8 cellular contexts compared by ENCODE assay signal in genomic region chr19:1074512-1075283, GRCh38. TPM values are rescaled to one million over a fixed set of nuclear protein-coding genes. Genes with fewer than 3 reads are reported as not detected.
A peak's percentile ranks its signal among the peaks of the same experiment; 100 is the strongest.
DNase-seq lines count a peak whose midpoint lies in the region; ATAC-seq, FAIRE-seq and TF ChIP-seq lines count a peak whose summit lies in the region.

No MANE protein-coding gene starts in this region.

- H3K9me3 ChIP-seq in parathyroid adenoma (ENCODE audit: control insufficient read depth, low read length) (no peaks in the 10 kb centered on the region), upper lobe of right lung (no peaks in the 10 kb centered on the region), osteoblast (ENCODE audit: low read depth, low read length) (no peaks in the 10 kb centered on the region)

- DNase-seq in COLO829 (ENCODE audit: low spot score) = peak; percentile 92
- DNase-seq in NCI-H2171 treated with DMSO at 0.1 percent for 48 hours (lab: John Stamatoyannopoulos, UW) = peak; percentile 88
- DNase-seq in activated CD4-positive, CD25-positive, alpha-beta regulatory T cell (lab: John Stamatoyannopoulos, UW) = peak; percentile 79 to 97 (median 89)
- no peak for DNase-seq in bronchial epithelial cell (ENCODE audit: low read depth)
- DNase-seq in upper lobe of right lung = peak; percentile 97
- no peak for DNase-seq in osteoblast (ENCODE audit: insufficient read length, low spot score, missing footprints)

- H3K4me2 ChIP-seq in parathyroid adenoma (ENCODE audit: low read length) = peak overlapping the region; percentile 53
- no peak overlapping the region for H3K4me2 ChIP-seq in osteoblast (ENCODE audit: insufficient read depth, low read length)

- H3K36me3 ChIP-seq in bronchial epithelial cell (ENCODE audit: control insufficient read depth, insufficient read depth, low read length) = no peaks in the 10 kb centered on the region
- H3K36me3 ChIP-seq in parathyroid adenoma (ENCODE audit: control insufficient read depth, insufficient read depth, low read length) = no peaks in the 10 kb centered on the region
- H3K36me3 ChIP-seq in upper lobe of right lung = peaks cover 4% of the 10 kb centered on the region
- no peaks in the 10 kb centered on the region for H3K36me3 ChIP-seq in osteoblast (ENCODE audit: insufficient read depth, low read length)

- no peak overlapping the region for H3K27ac ChIP-seq in parathyroid adenoma
- peak overlapping the region; percentile 65 for H3K27ac ChIP-seq in upper lobe of right lung
- H3K27ac ChIP-seq in osteoblast (ENCODE audit: low read depth, low read length) = no peak overlapping the region

- H3K4me1 ChIP-seq in parathyroid adenoma = no peaks in the 10 kb centered on the region
- H3K4me1 ChIP-seq in upper lobe of right lung = peaks cover 39% of the 10 kb centered on the region
- H3K4me1 ChIP-seq in osteoblast (ENCODE audit: insufficient read depth, low read length) = no peaks in the 10 kb centered on the region

- H3K4me3 ChIP-seq in bronchial epithelial cell (ENCODE audit: low read depth, low read length) (peak overlapping the region; percentile 18), parathyroid adenoma (ENCODE audit: low read depth, low read length) (no peak overlapping the region), upper lobe of right lung (peak overlapping the region; percentile 28), osteoblast (ENCODE audit: insufficient read depth, low read length) (no peak overlapping the region)

- FAIRE-seq in bronchial epithelial cell (lab: Jason Lieb, UNC) = no peak

- no peak for TF ChIP-seq CTCF in bronchial epithelial cell (IDR thresholded peaks at IDR 0.05; ENCODE audit: insufficient read depth, low read length, severe bottlenecking)
- no peak for TF ChIP-seq CTCF in parathyroid adenoma (IDR thresholded peaks at IDR 0.05)
- TF ChIP-seq CTCF in upper lobe of right lung (IDR thresholded peaks at IDR 0.05) = no peak
- TF ChIP-seq CTCF in osteoblast (IDR thresholded peaks at IDR 0.05; ENCODE audit: extremely low read depth, low read depth, low read length) = no peak

- intact Hi-C loops in upper lobe of right lung (cut with DNase I) = no loop called here

- H4K20me1 ChIP-seq in osteoblast (ENCODE audit: insufficient read depth, low read length) = no peaks in the 10 kb centered on the region

- H3K79me2 ChIP-seq in parathyroid adenoma = no peaks in the 10 kb centered on the region
- H3K79me2 ChIP-seq in osteoblast (ENCODE audit: insufficient read depth, low read length) = no peaks in the 10 kb centered on the region

- H3K9ac ChIP-seq in parathyroid adenoma = no peak overlapping the region

- H3K27me3 ChIP-seq in bronchial epithelial cell (ENCODE audit: control insufficient read depth, insufficient read depth, low read length) (peaks cover 5% of the 10 kb centered on the region), parathyroid adenoma (ENCODE audit: control insufficient read depth, insufficient read depth, low read length) (no peaks in the 10 kb centered on the region), upper lobe of right lung (no peaks in the 10 kb centered on the region), osteoblast (ENCODE audit: insufficient read depth, low read length) (peaks cover 23% of the 10 kb centered on the region)

- H2AFZ ChIP-seq in parathyroid adenoma = no peak overlapping the region
- no peak overlapping the region for H2AFZ ChIP-seq in osteoblast (ENCODE audit: low read length)

- ATAC-seq in HG02678 (IDR thresholded peaks at IDR 0.05; ENCODE audit: unreplicated experiment) (peak; percentile 45), upper lobe of right lung (peak; percentile 78)

RNA-seq across cellular contexts. Expression of gene ARHGAP45, which starts 7.7 kb away (rescaled TPM):
- total RNA-seq in bronchial epithelial cell (9.0 and 11.8 TPM in 2 replicates), upper lobe of right lung (98.2 TPM), osteoblast (0.59 and 0.72 TPM in 2 replicates)

RNA-seq across cellular contexts. Expression of gene POLR2E, which starts 20.5 kb away (rescaled TPM):
- total RNA-seq in bronchial epithelial cell (57.4 and 87.1 TPM in 2 replicates), upper lobe of right lung (155 TPM), osteoblast (70.2 and 74.0 TPM in 2 replicates)

RNA-seq across cellular contexts. Expression of gene GPX4, which starts 29.1 kb away (rescaled TPM):
- total RNA-seq in bronchial epithelial cell = 274 and 291 TPM in 2 replicates
- 387 TPM for total RNA-seq in upper lobe of right lung
- total RNA-seq in osteoblast = 515 TPM in 2 replicates

RNA-seq across cellular contexts. Expression of gene ABCA7, which starts 34.8 kb away (rescaled TPM):
- total RNA-seq in bronchial epithelial cell (6.8 and 13.8 TPM in 2 replicates), upper lobe of right lung (51.0 TPM), osteoblast (33.3 and 43.0 TPM in 2 replicates)

RNA-seq across cellular contexts. Expression of gene CNN2, which starts 48.3 kb away (rescaled TPM):
- total RNA-seq in bronchial epithelial cell = 96.9 and 189 TPM in 2 replicates
- 220 TPM for total RNA-seq in upper lobe of right lung
- total RNA-seq in osteoblast = 537 and 594 TPM in 2 replicates

Comparison
In these comparisons a context has a peak if more than half of its experiments do, and no peak if none do; other contexts are left out.
1. DNase-seq: peak in COLO829 (single experiment), NCI-H2171 treated with DMSO at 0.1 percent for 48 hours (single experiment), activated CD4-positive, CD25-positive, alpha-beta regulatory T cell (4 of 4) and upper lobe of right lung (single experiment); none in bronchial epithelial cell (single experiment) and osteoblast (single experiment).
2. H3K4me3 ChIP-seq: peak in bronchial epithelial cell (single experiment) and upper lobe of right lung (single experiment); none in parathyroid adenoma (single experiment) and osteoblast (single experiment).